Comparison of ENCODE assay signal across 24 cellular contexts in the genomic region with DNA sequence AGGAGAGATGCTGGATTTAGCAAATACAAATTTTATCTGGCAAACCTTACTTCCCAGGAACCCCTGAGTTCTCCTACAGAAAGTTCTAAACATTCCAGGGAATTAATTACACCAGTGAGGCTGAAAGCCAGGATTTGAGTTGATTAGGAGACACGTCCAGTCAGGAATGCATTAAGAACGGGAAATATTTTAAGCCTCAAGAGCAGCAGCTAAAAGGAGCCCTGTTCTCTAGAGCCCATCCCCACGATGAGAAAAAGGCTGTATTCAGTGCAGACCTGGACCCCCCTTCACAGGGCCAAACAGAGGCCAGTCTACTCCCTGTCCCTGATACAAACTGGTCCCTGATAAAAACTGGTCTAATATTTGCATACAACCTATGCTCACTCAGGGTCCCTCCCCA. TPM values are rescaled to one million over a fixed set of nuclear protein-coding genes. Genes with fewer than 3 reads are reported as not detected.
"Had no signal": no experiment of that assay in that cellular context is flagged by ENCODE, and none has a peak within 500 bp of the region (broad histone marks: within the 10 kb centered on the region; RNA-seq: fewer than 3 reads in every experiment).

No MANE protein-coding gene starts in this region.

- H3K4me1 Mint-ChIP-seq: activated B cell treated with CpG ODN at 0.5 μM for 24 hours; activated CD4-positive, alpha-beta T cell treated with anti-CD3 and anti-CD28 coated beads, Interleukin-2, amount 10 ng/mL, durations not matched to agents 7 days and 5 days; T-cell had no signal

- H3K27me3 Mint-ChIP-seq: activated B cell treated with CpG ODN at 0.5 μM for 24 hours; activated CD4-positive, alpha-beta T cell treated with anti-CD3 and anti-CD28 coated beads, Interleukin-2, amount 10 ng/mL, durations not matched to agents 7 days and 5 days had no signal

- ATAC-seq: activated T-cell treated with anti-CD3 and anti-CD28 coated beads, Interleukin-2, amount 50 U/mL, for 4 hours; PC-3; T-cell had no signal

- H3K27ac Mint-ChIP-seq: activated B cell treated with CpG ODN at 0.5 μM for 24 hours; activated CD4-positive, alpha-beta memory T cell treated with anti-CD3 and anti-CD28 coated beads for 36 hours; activated CD4-positive, alpha-beta T cell treated with anti-CD3 and anti-CD28 coated beads, Interleukin-2, amount 10 ng/mL, durations not matched to agents 7 days and 5 days; activated naive CD4-positive, alpha-beta T cell treated with anti-CD3 and anti-CD28 coated beads for 36 hours; activated naive CD8-positive, alpha-beta T cell; T-cell had no signal

- H3K27me3 ChIP-seq: MG63 had no signal

- H3K4me3 Mint-ChIP-seq: activated B cell treated with CpG ODN at 0.5 μM for 24 hours; activated CD4-positive, alpha-beta memory T cell treated with anti-CD3 and anti-CD28 coated beads for 36 hours; activated CD4-positive, alpha-beta T cell treated with anti-CD3 and anti-CD28 coated beads, Interleukin-2, amount 10 ng/mL, durations not matched to agents 7 days and 5 days; activated naive CD4-positive, alpha-beta T cell treated with anti-CD3 and anti-CD28 coated beads for 36 hours; activated naive CD8-positive, alpha-beta T cell; activated T-cell treated with anti-CD3 and anti-CD28 coated beads, Interleukin-2, amount 50 U/mL, for 4 hours; T-cell had no signal

- H3K9me3 ChIP-seq: MG63 had no signal

- H3K9me3 Mint-ChIP-seq: activated B cell treated with CpG ODN at 0.5 μM for 24 hours; activated CD4-positive, alpha-beta memory T cell treated with anti-CD3 and anti-CD28 coated beads for 36 hours; activated CD4-positive, alpha-beta T cell treated with anti-CD3 and anti-CD28 coated beads, Interleukin-2, amount 10 ng/mL, durations not matched to agents 7 days and 5 days; activated naive CD4-positive, alpha-beta T cell treated with anti-CD3 and anti-CD28 coated beads for 36 hours; activated T-cell treated with anti-CD3 and anti-CD28 coated beads, Interleukin-2, amount 50 U/mL, for 4 hours; T-cell had no signal

- H3K36me3 ChIP-seq: MG63 had no signal

- DNase-seq: activated B cell treated with CpG ODN at 0.5 μM for 24 hours; activated CD4-positive, alpha-beta memory T cell treated with anti-CD3 and anti-CD28 coated beads for 36 hours; activated CD4-positive, alpha-beta T cell treated with anti-CD3 and anti-CD28 coated beads, Interleukin-2, amount 10 ng/mL, durations not matched to agents 7 days and 5 days; activated CD8-positive, alpha-beta memory T cell treated with anti-CD3 and anti-CD28 coated beads for 24 hours; activated gamma-delta T cell; activated naive CD4-positive, alpha-beta T cell treated with anti-CD3 and anti-CD28 coated beads for 36 hours; activated T-cell treated with anti-CD3 and anti-CD28 coated beads, Interleukin-2, amount 50 U/mL, for 4 hours; amygdala; MG63; MV-4-11; NCI-H1092 treated with DMSO at 0.1 percent for 48 hours; NCI-H1417 treated with DMSO at 0.1 percent for 48 hours; NCI-H1694 treated with DMSO at 0.1 percent for 48 hours; NCI-H2081; NCI-H510A treated with DMSO at 0.1 percent for 48 hours; NCI-H69; NK-92 treated with Interleukin-12 subunit alpha and Interleukin-12 subunit beta, amount 100 ng/mL, for 24 hours; PC-3; SHP77; T-cell; T-helper 2 cell; T1000 had no signal

- H3K36me3 Mint-ChIP-seq: activated CD4-positive, alpha-beta memory T cell treated with anti-CD3 and anti-CD28 coated beads for 36 hours; activated naive CD8-positive, alpha-beta T cell; T-cell had no signal

- H3K4me3 ChIP-seq: MG63 had no signal

RNA-seq across cellular contexts. Expression of gene VAT1L, which starts 55.0 kb away (rescaled TPM):
- total RNA-seq: activated B cell treated with CpG ODN at 0.5 μM for 24 hours; activated CD4-positive, alpha-beta memory T cell treated with anti-CD3 and anti-CD28 coated beads for 36 hours; activated CD4-positive, alpha-beta T cell treated with anti-CD3 and anti-CD28 coated beads, Interleukin-2, amount 10 ng/mL, durations not matched to agents 7 days and 5 days; activated naive CD4-positive, alpha-beta T cell treated with anti-CD3 and anti-CD28 coated beads for 36 hours; SK-MEL-5 had no signal
